8 cellular contexts compared by ENCODE assay signal in genomic region chr6:133952815-133953633, GRCh38. TPM values are rescaled to one million over a fixed set of nuclear protein-coding genes. Genes with fewer than 3 reads are reported as not detected.
DNase-seq lines count a peak whose midpoint lies in the region; ATAC-seq and TF ChIP-seq lines count a peak whose summit lies in the region.

Gene TBPL1 (plus strand): TSS chr6:133953224. CDS start chr6:133980126, 26,902 bp downstream.

- H3K4me1 Mint-ChIP-seq in IgD-negative memory B cell = peaks cover 34 to 49% (median 41%) of the 10 kb centered on the region in 3 donors

- peak; percentile 87 for ATAC-seq in GM21576 (IDR thresholded peaks at IDR 0.05; ENCODE audit: unreplicated experiment)

- H3K27me3 Mint-ChIP-seq in IgD-negative memory B cell = no peaks in the 10 kb centered on the region

- peak; percentile 90 for DNase-seq in DMS153 treated with DMSO at 0.1 percent for 48 hours (lab: John Stamatoyannopoulos, UW; ENCODE audit: unreplicated experiment)
- DNase-seq in OCI-M1 (lab: John Stamatoyannopoulos, UW) = peak; percentile 99
- DNase-seq in activated T-cell treated with anti-CD3 and anti-CD28 coated beads for 48 hours (ENCODE audit: low read depth) = peak; percentile 86
- no peak for DNase-seq in epithelial cell of proximal tubule (ENCODE audit: low read depth)
- peak; percentile 94 for DNase-seq in mucosa of gallbladder (ENCODE audit: low spot score)
- peak; percentile 89 for DNase-seq in stimulated activated CD8-positive, alpha-beta memory T cell treated with anti-CD3 and anti-CD28 coated beads, Interleukin-4, amount 100 ng/mL, for 24 hours (ENCODE audit: low read depth)

- H3K4me3 ChIP-seq in epithelial cell of proximal tubule (ENCODE audit: low read depth, low read length) = peak within 1 kb of the TSS; percentile 79

- H3K27ac Mint-ChIP-seq in IgD-negative memory B cell = peak within 1 kb of the TSS; percentile 82 to 97 (median 92)

- H3K4me3 Mint-ChIP-seq in IgD-negative memory B cell = peak within 1 kb of the TSS; percentile 92 to 99 (median 98)

- no peaks in the 10 kb centered on the region for H3K9me3 Mint-ChIP-seq in IgD-negative memory B cell

- TF ChIP-seq CTCF in epithelial cell of proximal tubule (conservative IDR thresholded peaks at IDR 0.05; ENCODE audit: low read depth, low read length) = no peak

- no peaks in the 10 kb centered on the region for H3K36me3 Mint-ChIP-seq in IgD-negative memory B cell

RNA-seq across cellular contexts. Expression of gene TBPL1, which starts in this region (rescaled TPM):
- 56.3 TPM for polyA plus RNA-seq in IgD-negative memory B cell
- total RNA-seq in epithelial cell of proximal tubule = 24.7 and 40.5 TPM in 2 replicates
- 24.5 TPM for total RNA-seq in mucosa of gallbladder
